Comparison of ENCODE assay signal across 20 cellular contexts in genomic region chr6:41572613-41573012, GRCh38. TPM values are rescaled to one million over a fixed set of nuclear protein-coding genes. Genes with fewer than 3 reads are reported as not detected.
DNase-seq lines count a peak whose midpoint lies in the region; ATAC-seq, FAIRE-seq and TF ChIP-seq lines count a peak whose summit lies in the region.
"Had no signal": no experiment of that assay in that cellular context is flagged by ENCODE, and none has a peak within 500 bp of the region (broad histone marks: within the 10 kb centered on the region; RNA-seq: fewer than 3 reads in every experiment).

No MANE protein-coding gene starts in this region.

- H3K27ac ChIP-seq in H1 (ENCODE audit: low read depth, low read length) (no peak overlapping the region), neuronal stem cell (replicated peaks; ENCODE audit: low read length) (peak overlapping the region; percentile 69)
- H3K27ac ChIP-seq: A549, BLaER1, GM23248, PC-9 had no signal

- H3K36me3 ChIP-seq in H1 (ENCODE audit: control insufficient read depth in 2 of 4, insufficient read depth in 4 of 4, low read length in 3 of 4): no peaks in the 10 kb centered on the region; a peak in 1 of 8 replicates
- H3K36me3 ChIP-seq in neuronal stem cell (replicated peaks in 1 of 2; ENCODE audit: control insufficient read depth in 2 of 2, insufficient read depth in 2 of 2, low read length in 2 of 2): peaks cover 3 to 75% of the 10 kb centered on the region in 2 donors

- no peak for TF ChIP-seq POLR2A in H1 (IDR thresholded peaks at IDR 0.05; ENCODE audit: control extremely low read depth in 1 of 2, low read depth in 2 of 2, low read length in 2 of 2)

- CTCF ChIA-PET in H1 (lab: Charles Lee; ENCODE audit: partially characterized antibody): interaction anchor here (0.5 to 2.0 kb wide), 7 partner anchors 13 to 198 kb away, joined by 3 to 4 read pairs (median 3); no protein-coding TSS in a partner anchor

- TF ChIP-seq RAD21 in H1 (IDR thresholded peaks at IDR 0.05 in 1 of 2, conservative IDR thresholded peaks at IDR 0.05 in 1 of 2; ENCODE audit: low read depth in 2 of 2, low read length in 2 of 2): no peak

- 0 out of 2 replicates have a peak overlapping the region, but pooled peaks have one; percentile 6 for H3K18ac ChIP-seq in H1 (ENCODE audit: extremely low read depth, low read length)
- peak overlapping the region; percentile 89 for H3K18ac ChIP-seq in neuronal stem cell (ENCODE audit: low read length)

- H3K79me1 ChIP-seq in H1 (ENCODE audit: low read depth, low read length) (no peaks in the 10 kb centered on the region), neuronal stem cell (ENCODE audit: low read depth, low read length) (peaks cover 1% of the 10 kb centered on the region)

- no peak overlapping the region for H3K56ac ChIP-seq in H1 (replicated peaks; ENCODE audit: insufficient read length, low read depth, low read length)

- TF ChIP-seq EP300 in H1 (IDR thresholded peaks at IDR 0.05; ENCODE audit: borderline replicate concordance in 1 of 2, low read depth in 2 of 2, low read length in 2 of 2): no peak

- H3K14ac ChIP-seq in H1 (ENCODE audit: insufficient read length): no peak overlapping the region
- no peak overlapping the region for H3K14ac ChIP-seq in neuronal stem cell (ENCODE audit: low read length)

- H3K4me3 ChIP-seq in H1 (ENCODE audit: extremely low read depth in 1 of 4, insufficient read depth in 2 of 4, low read depth in 3 of 4, low read length in 4 of 4) (no peak overlapping the region), neuronal stem cell (ENCODE audit: low read length in 2 of 2) (no peak overlapping the region)
- H3K4me3 ChIP-seq: A549, BLaER1, GM23248, PC-9 had no signal

- H2BK20ac ChIP-seq in H1 (ENCODE audit: low read length): 0 out of 2 replicates have a peak overlapping the region, but pooled peaks have one; percentile 55

- H3K27me3 ChIP-seq in H1 (replicated peaks in 1 of 4; ENCODE audit: control insufficient read depth in 3 of 4, extremely low read depth in 1 of 4, insufficient read depth in 3 of 4, low read length in 3 of 4) (no peaks in the 10 kb centered on the region), neuronal stem cell (ENCODE audit: control insufficient read depth in 3 of 3, insufficient read depth in 3 of 3, low read depth in 1 of 3, low read length in 3 of 3) (no peaks in the 10 kb centered on the region)
- H3K27me3 ChIP-seq: BLaER1 had no signal

- H2BK5ac ChIP-seq in H1 (ENCODE audit: low read depth, low read length) (no peak overlapping the region), neuronal stem cell (ENCODE audit: low read length) (no peak overlapping the region)

- H3K4ac ChIP-seq in H1 (replicated peaks; ENCODE audit: insufficient read length, low read depth, low read length) (peak overlapping the region; percentile 16), neuronal stem cell (ENCODE audit: low read length) (no peak overlapping the region)

- 70% methylated on average over 2 of the region's 2 CpGs; no CpG with 5 or more reads in 1 of the 2 experiments for WGBS in H1 (ENCODE audit: extremely low coverage in 1 of 2, insufficient coverage in 1 of 2, insufficient read length in 1 of 2, insufficient replicate concordance in 2 of 2, low coverage in 1 of 2, low lambda C conversion rate in 2 of 2, missing lambda C conversion rate in 1 of 2), 2 experiments
- WGBS in neuronal stem cell (ENCODE audit: extremely low coverage in 2 of 2, insufficient read length in 2 of 2, insufficient replicate concordance in 1 of 2), 2 donors: no CpG with 5 or more reads among the region's 2 CpGs

- H2AK5ac ChIP-seq in H1 (ENCODE audit: low read depth, low read length): no peak overlapping the region
- peak overlapping the region; percentile 42 for H2AK5ac ChIP-seq in neuronal stem cell (ENCODE audit: low read depth, low read length)

- no peaks in the 10 kb centered on the region for H3K9me3 ChIP-seq in H1 (ENCODE audit: insufficient read depth in 2 of 2, low read depth in 1 of 2, low read length in 1 of 2)
- no peaks in the 10 kb centered on the region for H3K9me3 ChIP-seq in neuronal stem cell (replicated peaks in 1 of 2; ENCODE audit: control insufficient read depth in 2 of 2, insufficient read depth in 1 of 2, low read depth in 1 of 2, low read length in 2 of 2)
- H3K9me3 ChIP-seq: A549, BLaER1 had no signal

- peaks cover 3% of the 10 kb centered on the region; the same call in 1 of the 2 replicates for H3K23me2 ChIP-seq in H1 (ENCODE audit: low read depth, low read length)

- H3K4me1 ChIP-seq in H1 (replicated peaks in 1 of 4; ENCODE audit: control insufficient read depth in 3 of 4, insufficient read depth in 4 of 4, low read length in 3 of 4): peaks cover 29 to 52% (median 37%) of the 10 kb centered on the region in 4 experiments
- H3K4me1 ChIP-seq in neuronal stem cell (ENCODE audit: control insufficient read depth in 2 of 2, insufficient read depth in 1 of 2, low read depth in 1 of 2, low read length in 2 of 2): peaks cover 58 to 75% of the 10 kb centered on the region in 2 donors

- H4K20me1 ChIP-seq in H1 (replicated peaks in 1 of 2; ENCODE audit: control insufficient read depth in 1 of 2, insufficient read depth in 2 of 2, low read length in 2 of 2): no peaks in the 10 kb centered on the region

- no peak overlapping the region for H2AFZ ChIP-seq in H1 (ENCODE audit: low read length)
- no peak overlapping the region for H2AFZ ChIP-seq in neuronal stem cell (ENCODE audit: low read length)
- H2AFZ ChIP-seq: GM23248, PC-9 had no signal

- H4K5ac ChIP-seq in H1 (ENCODE audit: insufficient read length, low read depth, low read length): no peak overlapping the region

- no peak overlapping the region for H4K8ac ChIP-seq in H1 (ENCODE audit: extremely low read depth, insufficient read depth, low read length)
- H4K8ac ChIP-seq in neuronal stem cell (ENCODE audit: low read depth, low read length): no peak overlapping the region

- H3K4me2 ChIP-seq in H1 (ENCODE audit: insufficient read depth in 1 of 2, low read depth in 2 of 2, low read length in 2 of 2) (no peak overlapping the region), neuronal stem cell (ENCODE audit: insufficient read depth, low read length, poor library complexity, severe bottlenecking) (no peak overlapping the region)
- H3K4me2 ChIP-seq: A549, BLaER1, PC-9 had no signal

- DNase-seq in CD1c-positive myeloid dendritic cell (ENCODE audit: extremely low spot score): peak; percentile 53
- peak; percentile 74 for DNase-seq in NCI-H2029 treated with DMSO at 0.1 percent for 48 hours (lab: John Stamatoyannopoulos, UW)
- DNase-seq in H1 (ENCODE audit: low read depth in 1 of 2, low spot score in 2 of 2): no peak
- no peak for DNase-seq in neuronal stem cell (ENCODE audit: low spot score)
- no peak for DNase-seq in NCI-H1694 (lab: John Stamatoyannopoulos, UW)
- DNase-seq in left ventricle myocardium superior: no peak
- DNase-seq in activated gamma-delta T cell treated with Interleukin-2 at 50 U/mL for 16 hours: no peak
- DNase-seq in stimulated activated CD4-positive, alpha-beta T cell treated with anti-CD3 and anti-CD28 coated beads, Interleukin-2, amount 100 ng/mL, for 24 hours: no peak
- DNase-seq: CD8-positive, alpha-beta memory T cell; DMS53; GM23248; NCI-H1436 treated with DMSO at 0.1 percent for 48 hours; NCI-H2081 treated with DMSO at 0.1 percent for 48 hours; NCI-H510A; NCI-H748 treated with DMSO at 0.1 percent for 48 hours; PC-9 had no signal

- H2BK12ac ChIP-seq in H1 (ENCODE audit: low read depth, low read length) (no peak overlapping the region; the same call in 1 of the 2 replicates), neuronal stem cell (ENCODE audit: low read length) (no peak overlapping the region)

- H3K9ac ChIP-seq in H1 (replicated peaks in 1 of 4; ENCODE audit: extremely low read depth in 1 of 4, low read depth in 3 of 4, low read length in 3 of 4): no peak overlapping the region
- H3K9ac ChIP-seq in neuronal stem cell (ENCODE audit: low read depth, low read length, poor library complexity): no peak overlapping the region
- H3K9ac ChIP-seq: BLaER1, GM23248 had no signal

- H3K23ac ChIP-seq in H1 (ENCODE audit: insufficient read length) (no peak overlapping the region), neuronal stem cell (ENCODE audit: low read depth, low read length, poor library complexity) (no peak overlapping the region)

- no peak overlapping the region for H2BK15ac ChIP-seq in H1 (ENCODE audit: low read length)
- no peak overlapping the region for H2BK15ac ChIP-seq in neuronal stem cell (ENCODE audit: low read length)

- intact Hi-C loops in left ventricle myocardium superior (cut with micrococcal nuclease): no loop called here

- TF ChIP-seq CTCF in H1 (IDR thresholded peaks at IDR 0.05; ENCODE audit: control extremely low read depth in 1 of 3, insufficient read depth in 1 of 3, low read depth in 1 of 3, low read length in 3 of 3): no peak

- no peak for FAIRE-seq in H1 (lab: Jason Lieb, UNC)
- FAIRE-seq: A549, GM12891, GM18507 had no signal

- no peak overlapping the region for H4K91ac ChIP-seq in H1 (replicated peaks; ENCODE audit: insufficient read length, low read length)
- no peak overlapping the region for H4K91ac ChIP-seq in neuronal stem cell (ENCODE audit: low read depth, low read length, poor library complexity)

- POLR2A ChIA-PET in H1 (lab: Charles Lee; ENCODE audit: partially characterized antibody): no interaction called here

- H2BK120ac ChIP-seq in H1 (replicated peaks; ENCODE audit: low read depth, low read length) (no peak overlapping the region), neuronal stem cell (ENCODE audit: low read depth, low read length) (no peak overlapping the region)

- ATAC-seq in left ventricle myocardium superior: no peak
- ATAC-seq: A549 had no signal

- H3K79me2 ChIP-seq in H1 (ENCODE audit: control insufficient read depth in 1 of 2, insufficient read depth in 2 of 2, low read length in 2 of 2): no peaks in the 10 kb centered on the region; a peak in 1 of 4 replicates

TF ChIP-seq in H1, 55 proteins besides CTCF, POLR2A, EP300 and RAD21 (continues in another document):
- TF ChIP-seq NANOG (IDR thresholded peaks at IDR 0.05; ENCODE audit: insufficient read depth, low read depth, low read length, poor library complexity, severe bottlenecking) (no peak), RNF2 (IDR thresholded peaks at IDR 0.05; ENCODE audit: borderline replicate concordance, low read depth, low read length, missing control alignments, poor library complexity, severe bottlenecking) (no peak), TAF1 (IDR thresholded peaks at IDR 0.05; ENCODE audit: low read depth, low read length) (no peak)

RNA-seq across cellular contexts. Expression of gene FOXP4, which starts 26.4 kb away (rescaled TPM):
- total RNA-seq in H1 (2021; fragmentation: NEBNext Ultra II Directional; extraction: Animal tissue kit (Norgen Biotek cat#: 25700)): 13.3 and 14.7 TPM in 2 replicates
- 4.8 and 6.7 TPM in 2 replicates for polyA plus RNA-seq in H1 (2011; rRNA removed)
- polyA plus RNA-seq in H1 (2011; cell fraction: cytosol; rRNA removed): 2.2 TPM
- polyA plus RNA-seq in H1 (2011; cell fraction: nucleus; rRNA removed): 8.8 TPM
- polyA plus RNA-seq in H1 (2012, experiment 1 of 2): 9.6 to 20.8 TPM (median 19.1 TPM) in 4 replicates
- polyA plus RNA-seq in H1 (2012, experiment 2 of 2): 13.4 TPM
- polyA plus RNA-seq in H1 (2013, experiment 1 of 2): 5.1 TPM
- 5.1 TPM for polyA plus RNA-seq in H1 (2013, experiment 2 of 2)
- polyA minus RNA-seq in H1 (2011; rRNA and poly(A)+ RNA removed): 2.0 and 2.4 TPM in 2 replicates
- 9.3 TPM for polyA minus RNA-seq in H1 (2011; cell fraction: cytosol; rRNA and poly(A)+ RNA removed)
- 5.1 TPM for polyA minus RNA-seq in H1 (2011; cell fraction: nucleus; rRNA and poly(A)+ RNA removed)
- 43.1 TPM for polyA plus RNA-seq in neuronal stem cell (2013, experiment 1 of 2)
- 44.6 TPM for polyA plus RNA-seq in neuronal stem cell (2013, experiment 2 of 2)
- total RNA-seq in left ventricle myocardium superior: 16.8 TPM

Comparison
In these comparisons a context has a peak if more than half of its experiments do, and no peak if none do; other contexts are left out.
1. DNase-seq: peak in CD1c-positive myeloid dendritic cell (single experiment) and NCI-H2029 treated with DMSO at 0.1 percent for 48 hours (single experiment); none in H1 (0 of 2), neuronal stem cell (single experiment), NCI-H1694 (single experiment), left ventricle myocardium superior (single experiment), activated gamma-delta T cell treated with Interleukin-2 at 50 U/mL for 16 hours (single experiment) and stimulated activated CD4-positive, alpha-beta T cell treated with anti-CD3 and anti-CD28 coated beads, Interleukin-2, amount 100 ng/mL, for 24 hours (0 of 2).